In the genomic region with DNA sequence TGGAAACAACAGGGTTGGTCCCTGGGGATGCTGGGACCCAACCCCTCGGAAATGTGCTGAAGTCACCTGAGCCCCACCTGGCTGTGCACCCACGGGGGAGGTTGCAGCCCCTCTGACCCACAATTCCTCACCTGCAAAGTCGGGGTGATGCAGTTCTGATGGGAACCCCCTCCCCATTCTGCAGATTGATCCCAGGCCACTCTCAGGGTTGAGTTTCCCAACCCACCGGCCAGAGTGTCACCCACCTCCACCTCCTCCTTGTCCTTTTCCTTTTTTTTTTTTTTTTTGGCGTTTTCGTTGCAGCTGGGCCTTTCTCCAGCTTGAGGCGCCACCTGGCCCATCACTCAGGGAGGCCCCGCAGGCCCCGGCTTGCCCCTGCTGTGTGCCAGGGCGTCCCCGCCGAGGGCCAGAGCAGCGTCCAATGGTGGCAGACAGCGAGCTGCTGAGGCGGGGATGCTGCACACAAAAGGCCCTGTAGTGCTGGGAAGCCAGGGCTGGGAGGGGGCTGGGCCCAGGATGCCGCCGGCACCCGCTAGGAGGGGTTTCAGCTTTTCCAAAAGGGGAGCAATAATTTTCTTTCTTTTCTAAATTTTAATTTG, we compare ENCODE assay signal across 1 cellular context.
TF ChIP-seq lines count a peak whose summit lies in the region.

No MANE protein-coding gene starts in this region.

TF ChIP-seq in K562, 482 proteins besides CTCF, POLR2A, EP300 and RAD21:
- TF ChIP-seq, protein P1, sequence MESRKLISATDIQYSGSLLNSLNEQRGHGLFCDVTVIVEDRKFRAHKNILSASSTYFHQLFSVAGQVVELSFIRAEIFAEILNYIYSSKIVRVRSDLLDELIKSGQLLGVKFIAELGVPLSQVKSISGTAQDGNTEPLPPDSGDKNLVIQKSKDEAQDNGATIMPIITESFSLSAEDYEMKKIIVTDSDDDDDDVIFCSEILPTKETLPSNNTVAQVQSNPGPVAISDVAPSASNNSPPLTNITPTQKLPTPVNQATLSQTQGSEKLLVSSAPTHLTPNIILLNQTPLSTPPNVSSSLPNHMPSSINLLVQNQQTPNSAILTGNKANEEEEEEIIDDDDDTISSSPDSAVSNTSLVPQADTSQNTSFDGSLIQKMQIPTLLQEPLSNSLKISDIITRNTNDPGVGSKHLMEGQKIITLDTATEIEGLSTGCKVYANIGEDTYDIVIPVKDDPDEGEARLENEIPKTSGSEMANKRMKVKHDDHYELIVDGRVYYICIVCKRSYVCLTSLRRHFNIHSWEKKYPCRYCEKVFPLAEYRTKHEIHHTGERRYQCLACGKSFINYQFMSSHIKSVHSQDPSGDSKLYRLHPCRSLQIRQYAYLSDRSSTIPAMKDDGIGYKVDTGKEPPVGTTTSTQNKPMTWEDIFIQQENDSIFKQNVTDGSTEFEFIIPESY (CRISPR knock-in tag; IDR thresholded peaks at IDR 0.05), result peak; percentile 83
- TF ChIP-seq SP1 (CRISPR knock-in tag; IDR thresholded peaks at IDR 0.05) (0 out of 2 replicates have a peak, but pooled peaks have one; percentile 12), TCF7L2 (IDR thresholded peaks at IDR 0.05; ENCODE audit: low read depth, low read length) (no peak), ZBTB9 (CRISPR knock-in tag; IDR thresholded peaks at IDR 0.05) (0 out of 2 replicates have a peak, but pooled peaks have one; percentile 13), CAMTA2 (CRISPR knock-in tag; conservative IDR thresholded peaks at IDR 0.05) (no peak), RBFOX2 (IDR thresholded peaks at IDR 0.05; ENCODE audit: low read depth, low read length) (peak; percentile 49; the same call in 1 of the 2 replicates), ZNF143 (CRISPR knock-in tag; IDR thresholded peaks at IDR 0.05) (peak; percentile 43; the same call in 1 of the 2 replicates), SIN3A (IDR thresholded peaks at IDR 0.05; ENCODE audit: borderline replicate concordance in 2 of 2, control insufficient read depth in 1 of 2, low read depth in 2 of 2, low read length in 2 of 2) (0 out of 4 replicates have a peak, but pooled peaks of 1 of the 2 experiments have one; percentile 6), KLF13 (tag; IDR thresholded peaks at IDR 0.05; ENCODE audit: borderline replicate concordance, low read depth) (no peak), ZBTB7A (IDR thresholded peaks at IDR 0.05; ENCODE audit: borderline replicate concordance, control insufficient read depth, low read depth, low read length) (peak; percentile 18; the same call in 1 of the 2 replicates), EGR1 (conservative IDR thresholded peaks at IDR 0.05) (0 out of 2 replicates have a peak, but pooled peaks have one; percentile 16), ELF4 (CRISPR knock-in tag; IDR thresholded peaks at IDR 0.05) (no peak), ZNF384 (IDR thresholded peaks at IDR 0.05; ENCODE audit: low read depth, low read length) (peak; percentile 71), KDM1A (IDR thresholded peaks at IDR 0.05) (peak in 1 of 2 experiments; percentile 5; a peak in 1 of 4 replicates), BCOR (IDR thresholded peaks at IDR 0.05) (peak; percentile 59), NR2C2 (CRISPR knock-in tag; IDR thresholded peaks at IDR 0.05) (no peak), NR2C2 (tag; IDR thresholded peaks at IDR 0.05) (0 out of 2 replicates have a peak, but pooled peaks have one; percentile 48), EP400 (IDR thresholded peaks at IDR 0.05) (0 out of 2 replicates have a peak, but pooled peaks have one; percentile 25), MNT (conservative IDR thresholded peaks at IDR 0.05) (peak; percentile 44 to 60; a peak in 3 of 4 replicates), HNRNPLL (IDR thresholded peaks at IDR 0.05; ENCODE audit: low read depth, low read length, poor library complexity, severe bottlenecking) (peak; percentile 12), ZBTB2 (IDR thresholded peaks at IDR 0.05) (no peak)
- TF ChIP-seq, protein P2, sequence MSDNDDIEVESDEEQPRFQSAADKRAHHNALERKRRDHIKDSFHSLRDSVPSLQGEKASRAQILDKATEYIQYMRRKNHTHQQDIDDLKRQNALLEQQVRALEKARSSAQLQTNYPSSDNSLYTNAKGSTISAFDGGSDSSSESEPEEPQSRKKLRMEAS (CRISPR knock-in tag; IDR thresholded peaks at IDR 0.05), result peak; percentile 48; the same call in 1 of the 2 replicates
- TF ChIP-seq, protein P3, sequence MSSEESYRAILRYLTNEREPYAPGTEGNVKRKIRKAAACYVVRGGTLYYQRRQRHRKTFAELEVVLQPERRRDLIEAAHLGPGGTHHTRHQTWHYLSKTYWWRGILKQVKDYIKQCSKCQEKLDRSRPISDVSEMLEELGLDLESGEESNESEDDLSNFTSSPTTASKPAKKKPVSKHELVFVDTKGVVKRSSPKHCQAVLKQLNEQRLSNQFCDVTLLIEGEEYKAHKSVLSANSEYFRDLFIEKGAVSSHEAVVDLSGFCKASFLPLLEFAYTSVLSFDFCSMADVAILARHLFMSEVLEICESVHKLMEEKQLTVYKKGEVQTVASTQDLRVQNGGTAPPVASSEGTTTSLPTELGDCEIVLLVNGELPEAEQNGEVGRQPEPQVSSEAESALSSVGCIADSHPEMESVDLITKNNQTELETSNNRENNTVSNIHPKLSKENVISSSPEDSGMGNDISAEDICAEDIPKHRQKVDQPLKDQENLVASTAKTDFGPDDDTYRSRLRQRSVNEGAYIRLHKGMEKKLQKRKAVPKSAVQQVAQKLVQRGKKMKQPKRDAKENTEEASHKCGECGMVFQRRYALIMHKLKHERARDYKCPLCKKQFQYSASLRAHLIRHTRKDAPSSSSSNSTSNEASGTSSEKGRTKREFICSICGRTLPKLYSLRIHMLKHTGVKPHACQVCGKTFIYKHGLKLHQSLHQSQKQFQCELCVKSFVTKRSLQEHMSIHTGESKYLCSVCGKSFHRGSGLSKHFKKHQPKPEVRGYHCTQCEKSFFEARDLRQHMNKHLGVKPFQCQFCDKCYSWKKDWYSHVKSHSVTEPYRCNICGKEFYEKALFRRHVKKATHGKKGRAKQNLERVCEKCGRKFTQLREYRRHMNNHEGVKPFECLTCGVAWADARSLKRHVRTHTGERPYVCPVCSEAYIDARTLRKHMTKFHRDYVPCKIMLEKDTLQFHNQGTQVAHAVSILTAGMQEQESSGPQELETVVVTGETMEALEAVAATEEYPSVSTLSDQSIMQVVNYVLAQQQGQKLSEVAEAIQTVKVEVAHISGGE (CRISPR knock-in tag; IDR thresholded peaks at IDR 0.05), result 0 out of 6 replicates have a peak, but pooled peaks of 1 of the 3 experiments have one; percentile 10
- TF ChIP-seq, protein P4, sequence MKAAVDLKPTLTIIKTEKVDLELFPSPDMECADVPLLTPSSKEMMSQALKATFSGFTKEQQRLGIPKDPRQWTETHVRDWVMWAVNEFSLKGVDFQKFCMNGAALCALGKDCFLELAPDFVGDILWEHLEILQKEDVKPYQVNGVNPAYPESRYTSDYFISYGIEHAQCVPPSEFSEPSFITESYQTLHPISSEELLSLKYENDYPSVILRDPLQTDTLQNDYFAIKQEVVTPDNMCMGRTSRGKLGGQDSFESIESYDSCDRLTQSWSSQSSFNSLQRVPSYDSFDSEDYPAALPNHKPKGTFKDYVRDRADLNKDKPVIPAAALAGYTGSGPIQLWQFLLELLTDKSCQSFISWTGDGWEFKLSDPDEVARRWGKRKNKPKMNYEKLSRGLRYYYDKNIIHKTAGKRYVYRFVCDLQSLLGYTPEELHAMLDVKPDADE (conservative IDR thresholded peaks at IDR 0.05; ENCODE audit: control insufficient read depth, low read depth, low read length), result 0 out of 2 replicates have a peak, but pooled peaks have one; percentile 26
